8 cellular contexts compared by ENCODE assay signal in genomic region chr11:86608251-86608799, GRCh38.
DNase-seq lines count a peak whose midpoint lies in the region; ATAC-seq, FAIRE-seq and TF ChIP-seq lines count a peak whose summit lies in the region.

No MANE protein-coding gene starts in this region.

- TF ChIP-seq CTCF in D721Med (IDR thresholded peaks at IDR 0.05; ENCODE audit: insufficient read depth, missing control alignments), result peak; percentile 68

- intact Hi-C loops in posterior cingulate gyrus (cut with DNase I), result loop anchor here (2.0 kb wide), 1 partner anchor 152 kb away; no protein-coding TSS in a partner anchor

- no peak for DNase-seq in D721Med (ENCODE audit: insufficient read length, low spot score)
- peak; percentile 61 for DNase-seq in NCI-H226
- DNase-seq in activated T-cell treated with anti-CD3 and anti-CD28 coated beads, Interleukin-2, amount 50 U/mL, for 48 hours, result peak; percentile 64 to 67
- peak; percentile 74 for DNase-seq in glomerular visceral epithelial cell (ENCODE audit: extremely low spot score)
- peak in 8 of 10 donors; percentile 30 to 86 (median 50) for DNase-seq in posterior cingulate gyrus
- DNase-seq in effector CD8-positive, alpha-beta T cell (lab: John Stamatoyannopoulos, UW), result no peak

- no peak for FAIRE-seq in D721Med (lab: Jason Lieb, UNC)

- ATAC-seq in GM19025 (IDR thresholded peaks at IDR 0.05; ENCODE audit: low read depth, unreplicated experiment) (peak; percentile 80), HG03095 (IDR thresholded peaks at IDR 0.05; ENCODE audit: unreplicated experiment) (peak; percentile 92)

Comparison
In these comparisons a context has a peak if more than half of its experiments do, and no peak if none do; other contexts are left out.
1. DNase-seq: peak in NCI-H226 (single experiment), activated T-cell treated with anti-CD3 and anti-CD28 coated beads, Interleukin-2, amount 50 U/mL, for 48 hours (2 of 2), glomerular visceral epithelial cell (single experiment) and posterior cingulate gyrus (8 of 10); none in D721Med (single experiment) and effector CD8-positive, alpha-beta T cell (single experiment).